Comparison of ENCODE assay signal across 17 cellular contexts in genomic region chr2:102291221-102292075, GRCh38. TPM values are rescaled to one million over a fixed set of nuclear protein-coding genes. Genes with fewer than 3 reads are reported as not detected.
DNase-seq lines count a peak whose midpoint lies in the region; ATAC-seq and TF ChIP-seq lines count a peak whose summit lies in the region.
"Had no signal": no experiment of that assay in that cellular context is flagged by ENCODE, and none has a peak within 500 bp of the region (broad histone marks: within the 10 kb centered on the region; RNA-seq: fewer than 3 reads in every experiment).

No MANE protein-coding gene starts in this region.

- peak overlapping the region; percentile 8; the same call in 1 of the 2 replicates for H3K4ac ChIP-seq in IMR-90 (ENCODE audit: low read depth, low read length)

- ATAC-seq in IMR-90 (ENCODE audit: low read depth) = no peak
- ATAC-seq in left lung = peak; percentile 26
- no peak for ATAC-seq in T-cell (replicated peaks in 1 of 4)
- ATAC-seq: CD8-positive, alpha-beta T cell had no signal

- H3K4me1 Mint-ChIP-seq in HFFc6 (ENCODE audit: low read depth) (no peaks in the 10 kb centered on the region), T-cell (peaks cover 0 to 15% (median 3%) of the 10 kb centered on the region in 3 donors)

- no CpG with 5 or more reads among the region's 5 CpGs for whole genome bisulfite sequencing in IMR-90 (ENCODE audit: extremely low coverage in 2 of 2, insufficient read length in 1 of 2), 2 experiments
- 73% methylated on average over 5 of the region's 5 CpGs for WGBS in suprapubic skin

- POLR2A ChIA-PET in IMR-90 (lab: Charles Lee; ENCODE audit: unreplicated experiment) = no interaction called here
- POLR2A ChIA-PET in T-cell (lab: Charles Lee) = interaction anchor here (0.6 kb wide), 2 partner anchors 22 to 399 kb away, joined by 3 read pairs; no protein-coding TSS in a partner anchor

- H3K27me3 Mint-ChIP-seq in HFFc6 (ENCODE audit: insufficient read depth) (peaks cover 11% of the 10 kb centered on the region), T-cell (peaks cover 0 to 1% of the 10 kb centered on the region in 2 donors)

- no peaks in the 10 kb centered on the region for H3K9me3 ChIP-seq in IMR-90 (ENCODE audit: control insufficient read depth, insufficient read depth, low read length)
- H3K9me3 ChIP-seq in left lung = no peaks in the 10 kb centered on the region
- no peaks in the 10 kb centered on the region for H3K9me3 ChIP-seq in suprapubic skin

- H3K27ac ChIP-seq in IMR-90 (ENCODE audit: insufficient read depth, low read length) = no peak overlapping the region
- peak overlapping the region in 1 of 2 donors; percentile 68 for H3K27ac ChIP-seq in left lung
- no peak overlapping the region for H3K27ac ChIP-seq in suprapubic skin
- H3K27ac ChIP-seq: 22Rv1, GM23248 had no signal

- no peak overlapping the region for H2BK120ac ChIP-seq in IMR-90 (ENCODE audit: low read depth, low read length)

- no peak overlapping the region for H3K4me2 ChIP-seq in IMR-90 (ENCODE audit: low read depth, low read length)

- CTCF ChIA-PET in IMR-90 (lab: Yijun Ruan, JAX) (interaction anchor here (0.9 to 1.1 kb wide), 2 partner anchors 10 to 50 kb away, joined by 3 read pairs; no protein-coding TSS in a partner anchor), T-cell (lab: Charles Lee) (interaction anchor here (0.9 to 1.1 kb wide), 3 partner anchors 15 to 51 kb away, joined by 3 to 4 read pairs (median 3); no protein-coding TSS in a partner anchor)

- peak overlapping the region; percentile 40 for H2AFZ ChIP-seq in IMR-90 (replicated peaks; ENCODE audit: low read length, poor library complexity)
- H2AFZ ChIP-seq: GM23248 had no signal

- TF ChIP-seq RAD21 in IMR-90 (IDR thresholded peaks at IDR 0.05; ENCODE audit: low read length) = no peak

- H4K8ac ChIP-seq in IMR-90 (ENCODE audit: low read depth in 2 of 2, low read length in 2 of 2) = no peak overlapping the region

- H3K27ac Mint-ChIP-seq in HFFc6 = no peak overlapping the region
- H3K27ac Mint-ChIP-seq in T-cell = no peak overlapping the region
- H3K27ac Mint-ChIP-seq: CD8-positive, alpha-beta T cell; stimulated activated naive CD8-positive, alpha-beta T cell treated with anti-CD3 and anti-CD28 coated beads, Interleukin-15, Interleukin-2, amounts not matched to agents 100 ng/mL and 50 ng/mL, for 24 hours had no signal

- peak; percentile 10 for DNase-seq in DMS 273 (lab: John Stamatoyannopoulos, UW; ENCODE audit: unreplicated experiment)
- no peak for DNase-seq in DMS 273 treated with DMSO at 0.1 percent for 48 hours (lab: John Stamatoyannopoulos, UW)
- no peak for DNase-seq in IMR-90
- DNase-seq in RPMI8226 = peak; percentile 2
- DNase-seq in left lung = no peak
- no peak for DNase-seq in HFFc6
- no peak for DNase-seq in suprapubic skin (ENCODE audit: low spot score in 2 of 2)
- no peak for DNase-seq in T-cell
- DNase-seq: activated CD4-positive, alpha-beta T cell treated with anti-CD3 and anti-CD28 coated beads, Interleukin-2, amount 50 U/mL, for 4 hours; activated effector memory CD4-positive, alpha-beta T cell treated with anti-CD3 and anti-CD28 coated beads, Interleukin-2, amount 50 U/mL, for 16 hours; CD8-positive, alpha-beta T cell; GM23248; mammary epithelial cell; NCI-H2029; occipital lobe had no signal

- dilution Hi-C loops in IMR-90 (cut with HindIII; ENCODE audit: low sequenced_read_pairs, unreplicated experiment) = no loop called here

- no peak overlapping the region for H3K14ac ChIP-seq in IMR-90 (replicated peaks; ENCODE audit: low read depth, low read length)

- no peak overlapping the region for H2BK5ac ChIP-seq in IMR-90 (ENCODE audit: low read depth, low read length, poor library complexity, severe bottlenecking)

- H3K79me1 ChIP-seq in IMR-90 (ENCODE audit: low read depth in 1 of 2, low read length in 2 of 2) = no peaks in the 10 kb centered on the region

- H3K4me1 ChIP-seq in IMR-90 (ENCODE audit: control insufficient read depth, insufficient read depth, low read length) (peaks cover 8% of the 10 kb centered on the region; the same call in 1 of the 2 replicates), left lung (peaks cover 0 to 43% of the 10 kb centered on the region in 2 donors), suprapubic skin (no peaks in the 10 kb centered on the region)

- H2AK5ac ChIP-seq in IMR-90 (ENCODE audit: low read depth, low read length) = peak overlapping the region; percentile 62; the same call in 1 of the 2 replicates

- H3K9ac ChIP-seq in IMR-90 (ENCODE audit: low read depth, low read length) = no peak overlapping the region
- H3K9ac ChIP-seq: GM23248 had no signal

- H3K27me3 ChIP-seq in IMR-90 (ENCODE audit: control insufficient read depth, insufficient read depth, low read length) = no peaks in the 10 kb centered on the region
- H3K27me3 ChIP-seq in left lung = peaks cover 0 to 6% of the 10 kb centered on the region in 2 donors
- H3K27me3 ChIP-seq in suprapubic skin = no peaks in the 10 kb centered on the region

- H3K18ac ChIP-seq in IMR-90 (ENCODE audit: low read depth, low read length) = no peak overlapping the region

- H3K36me3 Mint-ChIP-seq in HFFc6 (ENCODE audit: low read depth) = no peaks in the 10 kb centered on the region
- H3K36me3 Mint-ChIP-seq in T-cell = no peaks in the 10 kb centered on the region
- H3K36me3 Mint-ChIP-seq: CD8-positive, alpha-beta T cell had no signal

- no peak overlapping the region for H2AK9ac ChIP-seq in IMR-90 (replicated peaks; ENCODE audit: low read depth, low read length, poor library complexity)

- no peak overlapping the region for H3K56ac ChIP-seq in IMR-90 (ENCODE audit: extremely low read depth, insufficient read depth, low read length)

- no peak overlapping the region for H4K5ac ChIP-seq in IMR-90 (ENCODE audit: low read depth, low read length)

- H3K9me3 Mint-ChIP-seq in HFFc6 (no peaks in the 10 kb centered on the region), T-cell (no peaks in the 10 kb centered on the region)
- H3K9me3 Mint-ChIP-seq: CD8-positive, alpha-beta T cell; stimulated activated naive CD8-positive, alpha-beta T cell treated with anti-CD3 and anti-CD28 coated beads, Interleukin-15, Interleukin-2, amounts not matched to agents 100 ng/mL and 50 ng/mL, for 24 hours had no signal

- no peak overlapping the region for H3K23ac ChIP-seq in IMR-90 (ENCODE audit: low read depth, low read length)

- 0 out of 3 replicates have a peak overlapping the region, but pooled peaks have one; percentile 34 for H2BK15ac ChIP-seq in IMR-90 (ENCODE audit: low read depth, low read length)

- no peak overlapping the region for H2BK20ac ChIP-seq in IMR-90 (ENCODE audit: low read depth, low read length)

- TF ChIP-seq CTCF in IMR-90 (conservative IDR thresholded peaks at IDR 0.05; ENCODE audit: low read depth, low read length) (no peak), left lung (IDR thresholded peaks at IDR 0.05) (no peak), HFFc6 (IDR thresholded peaks at IDR 0.05) (no peak), suprapubic skin (IDR thresholded peaks at IDR 0.05) (no peak)

- H3K9me1 ChIP-seq in IMR-90 (ENCODE audit: insufficient read depth, low read length) = peaks cover 3% of the 10 kb centered on the region

- intact Hi-C loops in IMR-90 (cut with micrococcal nuclease) = no loop called here
- intact Hi-C loops in left lung (cut with DNase I) = no loop called here

- TF ChIP-seq POLR2A in IMR-90 (IDR thresholded peaks at IDR 0.05; ENCODE audit: low read depth, low read length) (no peak), suprapubic skin (IDR thresholded peaks at IDR 0.05) (no peak)

- in situ Hi-C loops in IMR-90 (cut with MboI; ENCODE audit: low sequenced_read_pairs) = no loop called here

- no peaks in the 10 kb centered on the region for H4K20me1 ChIP-seq in IMR-90 (ENCODE audit: insufficient read depth, low read length)

- H3K4me3 ChIP-seq in IMR-90 (ENCODE audit: insufficient read depth, low read depth, low read length) (no peak overlapping the region), left lung (no peak overlapping the region), suprapubic skin (no peak overlapping the region)
- H3K4me3 ChIP-seq: GM23248 had no signal

- BruUV-seq in IMR-90 (replicated peaks; lab: Mats Ljungman, UMichigan) = no TSS peak

- TF ChIP-seq EP300 in suprapubic skin (IDR thresholded peaks at IDR 0.05) = no peak

- no peak overlapping the region for H4K91ac ChIP-seq in IMR-90 (ENCODE audit: insufficient read depth, low read depth, low read length)

- H3K4me3 Mint-ChIP-seq in HFFc6 (no peak overlapping the region), T-cell (no peak overlapping the region)
- H3K4me3 Mint-ChIP-seq: CD8-positive, alpha-beta T cell; stimulated activated naive CD8-positive, alpha-beta T cell treated with anti-CD3 and anti-CD28 coated beads, Interleukin-15, Interleukin-2, amounts not matched to agents 100 ng/mL and 50 ng/mL, for 24 hours had no signal

- H3K36me3 ChIP-seq in IMR-90 (ENCODE audit: control insufficient read depth, insufficient read depth, low read length) (no peaks in the 10 kb centered on the region), left lung (no peaks in the 10 kb centered on the region), suprapubic skin (no peaks in the 10 kb centered on the region)

TF ChIP-seq in IMR-90, 13 proteins besides CTCF, POLR2A, EP300 and RAD21:
- TF ChIP-seq SMC3 (IDR thresholded peaks at IDR 0.05; ENCODE audit: low read depth, low read length) = no peak
- no peak for TF ChIP-seq CHD1 (IDR thresholded peaks at IDR 0.05; ENCODE audit: low read depth, low read length)
TF ChIP-seq in IMR-90: peak in this region for 0.

RNA-seq across cellular contexts. Expression of gene IL1RL1, which starts 19.9 kb away (rescaled TPM):
- total RNA-seq in IMR-90 (2012; rRNA removed) (under 0.01 TPM in 2 replicates), left lung (10 to 100 TPM in 1 of 2 donors, 1 to 10 TPM in 1; 3.7 to 72.2 TPM), suprapubic skin (1 to 10 TPM in 3 of 4 donors, under 1 TPM in 1; 0.98 to 6.6 (median 1.2) TPM), T-cell (1 to 10 TPM in 1 of 5 donors, under 1 TPM in 4; 0.15 to 1.4 (median 0.35) TPM)
- 0.14 TPM in 1 of 2 replicates, not detected in the other for polyA plus RNA-seq in IMR-90 (2012; rRNA removed)
- polyA plus RNA-seq in IMR-90 (2012; cell fraction: cytosol; rRNA removed) = 0.01 TPM in 1 of 2 replicates, not detected in the other
- 0.02 and 0.21 TPM in 2 replicates for polyA plus RNA-seq in IMR-90 (2012; cell fraction: nucleus; rRNA removed; ENCODE audit: low replicate concordance)
- not detected for total RNA-seq in HFFc6 (2021; fragmentation: NEBNext Ultra II Directional; extraction: Animal tissue kit (Norgen Biotek cat#: 25700))
- total RNA-seq: CD8-positive, alpha-beta T cell; GM23248; occipital lobe had no signal

Comparison
In these comparisons a context has a peak if more than half of its experiments do, and no peak if none do; other contexts are left out.
1. DNase-seq: peak in DMS 273 (single experiment) and RPMI8226 (single experiment); none in DMS 273 treated with DMSO at 0.1 percent for 48 hours (single experiment), IMR-90 (single experiment), left lung (0 of 2), HFFc6 (single experiment), suprapubic skin (0 of 2) and T-cell (0 of 34).